1 cellular context compared by ENCODE assay signal in genomic region chr1:55428944-55429931, GRCh38.
TF ChIP-seq lines count a peak whose summit lies in the region.

No MANE protein-coding gene starts in this region.

TF ChIP-seq in HepG2, 621 proteins besides CTCF, POLR2A, EP300 and RAD21 (continued from another document):
- no peak for TF ChIP-seq ZNF362 (CRISPR knock-in tag; IDR thresholded peaks at IDR 0.05; ENCODE audit: borderline replicate concordance)
- TF ChIP-seq MIER2 (CRISPR knock-in tag; IDR thresholded peaks at IDR 0.05): peak; percentile 68
- TF ChIP-seq ZNF549 (CRISPR knock-in tag; IDR thresholded peaks at IDR 0.05): no peak
- no peak for TF ChIP-seq THAP7 (CRISPR knock-in tag; IDR thresholded peaks at IDR 0.05)
- no peak for TF ChIP-seq FOXO4 (CRISPR knock-in tag; conservative IDR thresholded peaks at IDR 0.05)
- no peak for TF ChIP-seq ZNF782 (CRISPR knock-in tag; IDR thresholded peaks at IDR 0.05; ENCODE audit: borderline replicate concordance)
- no peak for TF ChIP-seq BCLAF1 (IDR thresholded peaks at IDR 0.05)
- no peak for TF ChIP-seq WIZ (CRISPR knock-in tag; IDR thresholded peaks at IDR 0.05)
- TF ChIP-seq RFXANK (CRISPR knock-in tag; IDR thresholded peaks at IDR 0.05): 0 out of 2 replicates have a peak, but pooled peaks have one; percentile 77
- TF ChIP-seq RARG (CRISPR knock-in tag; IDR thresholded peaks at IDR 0.05; ENCODE audit: low read depth): no peak
- no peak for TF ChIP-seq ZNF572 (CRISPR knock-in tag; IDR thresholded peaks at IDR 0.05)
- TF ChIP-seq ADNP (CRISPR knock-in tag; IDR thresholded peaks at IDR 0.05): no peak
- no peak for TF ChIP-seq PTBP1 (IDR thresholded peaks at IDR 0.05; ENCODE audit: low read depth, low read length, poor library complexity, severe bottlenecking)
- no peak for TF ChIP-seq ZNF761 (CRISPR knock-in tag; conservative IDR thresholded peaks at IDR 0.05)
- no peak for TF ChIP-seq ZNF740 (CRISPR knock-in tag; IDR thresholded peaks at IDR 0.05)
- peak; percentile 58; the same call in 1 of the 2 replicates for TF ChIP-seq ZNF317 (CRISPR knock-in tag; IDR thresholded peaks at IDR 0.05)
